19 cellular contexts compared by ENCODE assay signal in the genomic region with DNA sequence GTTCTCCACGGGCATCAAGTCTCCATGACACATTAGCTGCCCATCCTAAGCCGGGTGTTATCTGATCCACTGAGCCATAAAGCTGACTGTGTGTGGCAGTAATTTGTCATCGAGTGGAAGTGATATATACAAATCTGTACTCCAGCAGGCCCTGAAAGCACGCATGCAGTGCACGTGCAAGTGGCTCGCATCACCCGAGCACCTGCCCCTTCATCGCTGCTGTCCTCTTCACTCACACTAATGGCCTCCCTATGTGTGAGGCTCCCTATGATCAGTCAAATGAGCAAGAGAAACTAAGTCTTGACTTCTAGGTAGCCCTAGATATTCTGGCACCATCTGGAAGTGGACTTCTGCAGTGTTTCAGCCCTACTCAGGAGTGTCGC.
DNase-seq lines count a peak whose midpoint lies in the region; ATAC-seq and TF ChIP-seq lines count a peak whose summit lies in the region.
"Had no signal": no experiment of that assay in that cellular context is flagged by ENCODE, and none has a peak within 500 bp of the region (broad histone marks: within the 10 kb centered on the region; RNA-seq: fewer than 3 reads in every experiment).

No MANE protein-coding gene starts in this region.

- H3K4me3 Mint-ChIP-seq in activated CD8-positive, alpha-beta memory T cell treated with anti-CD3 and anti-CD28 coated beads, Interleukin-2, amount 10 ng/mL, durations not matched to agents 7 days and 5 days = no peak overlapping the region
- H3K4me3 Mint-ChIP-seq: CD4-positive, alpha-beta T cell; H9 had no signal

- CTCF ChIA-PET in activated CD8-positive, alpha-beta memory T cell treated with anti-CD3 and anti-CD28 coated beads, Interleukin-2, amount 10 ng/mL, durations not matched to agents 7 days and 5 days (lab: Charles Lee) = no interaction called here
- CTCF ChIA-PET in HEK293 (lab: Yijun Ruan, JAX) = no interaction called here

- H3K36me3 Mint-ChIP-seq in activated CD8-positive, alpha-beta memory T cell treated with anti-CD3 and anti-CD28 coated beads, Interleukin-2, amount 10 ng/mL, durations not matched to agents 7 days and 5 days = no peaks in the 10 kb centered on the region

- H3K4me3 ChIP-seq in HEK293 (ENCODE audit: low read depth, low read length) = no peak overlapping the region
- H3K4me3 ChIP-seq in suprapubic skin = no peak overlapping the region
- H3K4me3 ChIP-seq: A549, GM12878 had no signal

- POLR2A ChIA-PET in HEK293 (lab: Yijun Ruan, JAX) = no interaction called here

- H3K4me1 ChIP-seq in HEK293 (ENCODE audit: control insufficient read depth, insufficient read depth, low read length) = no peaks in the 10 kb centered on the region
- no peaks in the 10 kb centered on the region for H3K4me1 ChIP-seq in suprapubic skin
- H3K4me1 ChIP-seq: A549, Caco-2 had no signal

- ATAC-seq in activated CD8-positive, alpha-beta memory T cell treated with anti-CD3 and anti-CD28 coated beads, Interleukin-2, amount 10 ng/mL, durations not matched to agents 7 days and 5 days = no peak
- ATAC-seq: A549, GM12878 had no signal

- no peaks in the 10 kb centered on the region for H3K9me3 Mint-ChIP-seq in activated CD8-positive, alpha-beta memory T cell treated with anti-CD3 and anti-CD28 coated beads, Interleukin-2, amount 10 ng/mL, durations not matched to agents 7 days and 5 days (ENCODE audit: low read depth)
- H3K9me3 Mint-ChIP-seq: CD4-positive, alpha-beta T cell had no signal

- no peak for TF ChIP-seq EP300 in suprapubic skin (IDR thresholded peaks at IDR 0.05)

- no peak for TF ChIP-seq POLR2A in suprapubic skin (IDR thresholded peaks at IDR 0.05)

- peaks cover under 1% of the 10 kb centered on the region for H3K27me3 ChIP-seq in suprapubic skin

- WGBS in suprapubic skin = 95% methylated on average over 2 of the region's 9 CpGs

- H3K27ac ChIP-seq in HEK293 (ENCODE audit: extremely low read depth, low read depth, low read length) (no peak overlapping the region), suprapubic skin (no peak overlapping the region)
- H3K27ac ChIP-seq: 22Rv1, A549, C4-2B had no signal

- H3K36me3 ChIP-seq in HEK293 (ENCODE audit: control insufficient read depth in 2 of 2, insufficient read depth in 1 of 2, low read length in 2 of 2) = no peaks in the 10 kb centered on the region
- H3K36me3 ChIP-seq in suprapubic skin = no peaks in the 10 kb centered on the region

- H3K27ac Mint-ChIP-seq in activated CD8-positive, alpha-beta memory T cell treated with anti-CD3 and anti-CD28 coated beads, Interleukin-2, amount 10 ng/mL, durations not matched to agents 7 days and 5 days = no peak overlapping the region
- H3K27ac Mint-ChIP-seq: CD4-positive, alpha-beta T cell; H9 had no signal

- H3K9me3 ChIP-seq in HEK293 (ENCODE audit: control insufficient read depth, insufficient read depth, low read depth, low read length) (no peaks in the 10 kb centered on the region), suprapubic skin (no peaks in the 10 kb centered on the region)
- H3K9me3 ChIP-seq: A549, Caco-2 had no signal

- TF ChIP-seq CTCF in HEK293 (tag by site-specific recombination; IDR thresholded peaks at IDR 0.05) (no peak), suprapubic skin (IDR thresholded peaks at IDR 0.05) (no peak)

- peak; percentile 17 for DNase-seq in activated CD8-positive, alpha-beta memory T cell treated with anti-CD3 and anti-CD28 coated beads for 24 hours
- no peak for DNase-seq in activated CD8-positive, alpha-beta memory T cell treated with anti-CD3 and anti-CD28 coated beads, Interleukin-2, amount 10 ng/mL, durations not matched to agents 7 days and 5 days
- DNase-seq in mesenteric fat pad (ENCODE audit: low spot score) (peak; percentile 51), suprapubic skin (ENCODE audit: low spot score in 2 of 2) (peak; percentile 11 to 29), putamen (ENCODE audit: low spot score) (no peak), HCEC 1CT (no peak), H4 (ENCODE audit: low spot score) (no peak)
- DNase-seq: AML-193; Caco-2; CD4-positive, alpha-beta T cell; DMS153; DMS79 treated with DMSO at 0.1 percent for 48 hours; GOT3; H9 had no signal

- H3K27me3 Mint-ChIP-seq in activated CD8-positive, alpha-beta memory T cell treated with anti-CD3 and anti-CD28 coated beads, Interleukin-2, amount 10 ng/mL, durations not matched to agents 7 days and 5 days = no peaks in the 10 kb centered on the region

- peaks cover 2% of the 10 kb centered on the region for H3K4me1 Mint-ChIP-seq in activated CD8-positive, alpha-beta memory T cell treated with anti-CD3 and anti-CD28 coated beads, Interleukin-2, amount 10 ng/mL, durations not matched to agents 7 days and 5 days
- H3K4me1 Mint-ChIP-seq: H9 had no signal

TF ChIP-seq in HEK293, 187 proteins besides CTCF, POLR2A, EP300 and RAD21:
- 0 out of 2 replicates have a peak, but pooled peaks have one; percentile 19 for TF ChIP-seq ZNF600 (tag by site-specific recombination; IDR thresholded peaks at IDR 0.05)
- no peak for TF ChIP-seq ZNF571 (tag by site-specific recombination; IDR thresholded peaks at IDR 0.05)
- TF ChIP-seq, protein P1, sequence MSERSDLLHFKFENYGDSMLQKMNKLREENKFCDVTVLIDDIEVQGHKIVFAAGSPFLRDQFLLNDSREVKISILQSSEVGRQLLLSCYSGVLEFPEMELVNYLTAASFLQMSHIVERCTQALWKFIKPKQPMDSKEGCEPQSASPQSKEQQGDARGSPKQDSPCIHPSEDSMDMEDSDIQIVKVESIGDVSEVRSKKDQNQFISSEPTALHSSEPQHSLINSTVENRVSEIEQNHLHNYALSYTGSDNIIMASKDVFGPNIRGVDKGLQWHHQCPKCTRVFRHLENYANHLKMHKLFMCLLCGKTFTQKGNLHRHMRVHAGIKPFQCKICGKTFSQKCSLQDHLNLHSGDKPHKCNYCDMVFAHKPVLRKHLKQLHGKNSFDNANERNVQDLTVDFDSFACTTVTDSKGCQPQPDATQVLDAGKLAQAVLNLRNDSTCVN (tag by site-specific recombination; optimal IDR thresholded peaks at IDR 0.05) = no peak
- TF ChIP-seq SETDB1 (IDR thresholded peaks at IDR 0.05; ENCODE audit: insufficient read length, low read length) = peak; percentile 49
TF ChIP-seq in HEK293: peak in this region for 2.

Comparison
In these comparisons a context has a peak if more than half of its experiments do, and no peak if none do; other contexts are left out.
1. DNase-seq: peak in activated CD8-positive, alpha-beta memory T cell treated with anti-CD3 and anti-CD28 coated beads for 24 hours (single experiment), mesenteric fat pad (single experiment) and suprapubic skin (2 of 2); none in activated CD8-positive, alpha-beta memory T cell treated with anti-CD3 and anti-CD28 coated beads, Interleukin-2, amount 10 ng/mL, durations not matched to agents 7 days and 5 days (single experiment), putamen (single experiment), HCEC 1CT (single experiment) and H4 (single experiment).